ENCODE assay signal across 8 cellular contexts in the genomic region with DNA sequence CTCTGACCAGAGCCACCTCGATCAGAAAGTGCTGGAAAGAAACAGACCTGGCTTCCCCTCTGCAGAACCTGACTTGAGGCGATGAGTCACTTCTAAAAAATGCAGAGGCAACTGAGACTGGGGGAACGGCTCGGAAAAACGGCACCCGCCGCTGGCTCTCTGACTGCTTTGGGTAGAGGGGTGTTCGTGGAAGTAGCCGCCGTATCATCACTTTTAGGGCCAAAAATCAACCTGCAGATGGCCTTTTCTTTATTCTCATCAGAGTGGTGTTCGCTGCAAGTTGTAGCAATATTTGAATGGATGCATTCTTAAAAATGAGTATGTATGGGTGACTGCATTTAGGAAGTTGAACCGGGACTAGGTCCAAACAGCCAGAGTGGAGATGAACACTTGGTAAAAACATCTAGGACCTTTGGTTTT. TPM values are rescaled to one million over a fixed set of nuclear protein-coding genes. Genes with fewer than 3 reads are reported as not detected.
DNase-seq lines count a peak whose midpoint lies in the region; ATAC-seq and TF ChIP-seq lines count a peak whose summit lies in the region.

No MANE protein-coding gene starts in this region.

- H3K4me3 ChIP-seq in AG04449 (ENCODE audit: low read depth, low read length) (peak overlapping the region; percentile 69), HAP-1 (peak overlapping the region; percentile 49), epithelial cell of esophagus (ENCODE audit: low read length) (peak overlapping the region; percentile 57), urinary bladder (ENCODE audit: low read depth, low read length) (peak overlapping the region; percentile 86)

- H3K4me1 ChIP-seq in HAP-1 (peaks cover 15% of the 10 kb centered on the region), urinary bladder (ENCODE audit: insufficient read depth) (no peaks in the 10 kb centered on the region)

- WGBS in urinary bladder: 1% methylated on average over 12 of the region's 12 CpGs

- no peak for ATAC-seq in HG03521 (IDR thresholded peaks at IDR 0.05; ENCODE audit: unreplicated experiment)

- in situ Hi-C loops in HAP-1 (cut with MboI; ENCODE audit: low sequenced_read_pairs): no loop called here

- CTCF ChIA-PET in AG04449 (lab: Yijun Ruan, JAX): no interaction called here

- H3K36me3 ChIP-seq in HAP-1 (replicated peaks) (no peaks in the 10 kb centered on the region; the same call in 1 of the 2 replicates), urinary bladder (ENCODE audit: insufficient read depth) (no peaks in the 10 kb centered on the region)

- DNase-seq in AG04449 (ENCODE audit: low read depth, low spot score): peak; percentile 19
- DNase-seq in HAP-1 (ENCODE audit: low spot score in 2 of 2): peak; percentile 67 to 76
- peak; percentile 41 for DNase-seq in SKM-1 (lab: John Stamatoyannopoulos, UW; ENCODE audit: unreplicated experiment)
- peak; percentile 81 for DNase-seq in epithelial cell of esophagus (ENCODE audit: low read depth)
- DNase-seq in midbrain (lab: John Stamatoyannopoulos, UW): peak; percentile 15
- no peak for DNase-seq in activated effector memory CD4-positive, alpha-beta T cell treated with Interleukin-2 at 50 U/mL for 16 hours

- no peaks in the 10 kb centered on the region for H3K27me3 ChIP-seq in HAP-1 (ENCODE audit: low read depth)

- no peaks in the 10 kb centered on the region for H3K9me3 ChIP-seq in HAP-1

- peak overlapping the region; percentile 56 for H3K27ac ChIP-seq in urinary bladder (ENCODE audit: low read depth)

- no peak for TF ChIP-seq CTCF in AG04449 (IDR thresholded peaks at IDR 0.05; ENCODE audit: insufficient read depth, low read length, missing control alignments)
- TF ChIP-seq CTCF in epithelial cell of esophagus (IDR thresholded peaks at IDR 0.05; ENCODE audit: insufficient read depth, low read depth, low read length, missing control alignments): no peak

- POLR2A ChIA-PET in AG04449 (lab: Yijun Ruan, JAX): interaction anchor here (0.7 to 2.5 kb wide), 4 partner anchors 9 to 186 kb away, joined by 3 to 11 read pairs (median 4); partner anchors contain the start of gene RBM24

RNA-seq across cellular contexts. Expression of gene CAP2, which starts 0.8 kb away (rescaled TPM):
- 19.0 TPM for total RNA-seq in urinary bladder
- polyA plus RNA-seq in urinary bladder: 34.3 TPM
